ENCODE assay signal across 8 cellular contexts in genomic region chr22:36853407-36854099, GRCh38. TPM values are rescaled to one million over a fixed set of nuclear protein-coding genes. Genes with fewer than 3 reads are reported as not detected.
DNase-seq lines count a peak whose midpoint lies in the region; ATAC-seq and FAIRE-seq lines count a peak whose summit lies in the region.

No MANE protein-coding gene starts in this region.

- peak; percentile 82 for ATAC-seq in effector memory CD8-positive, alpha-beta T cell (replicated peaks)
- peak; percentile 88 for ATAC-seq in naive thymus-derived CD4-positive, alpha-beta T cell

- no peaks in the 10 kb centered on the region for H3K9me3 Mint-ChIP-seq in effector memory CD8-positive, alpha-beta T cell
- peaks cover 0 to 3% (median 0%) of the 10 kb centered on the region in 11 donors for H3K9me3 Mint-ChIP-seq in naive thymus-derived CD4-positive, alpha-beta T cell

- H3K4me1 Mint-ChIP-seq in effector memory CD8-positive, alpha-beta T cell (ENCODE audit: low read depth in 2 of 2): peaks cover 10 to 13% of the 10 kb centered on the region in 2 donors
- peaks cover 10 to 27% (median 19%) of the 10 kb centered on the region in 7 donors for H3K4me1 Mint-ChIP-seq in naive thymus-derived CD4-positive, alpha-beta T cell

- POLR2A ChIA-PET in naive thymus-derived CD4-positive, alpha-beta T cell (lab: Charles Lee): interaction anchor here (1.3 kb wide), 1 partner anchor 124 kb away, joined by 3 read pairs; no protein-coding TSS in a partner anchor

- CTCF ChIA-PET in naive thymus-derived CD4-positive, alpha-beta T cell (lab: Charles Lee): interaction anchor here (0.7 to 3.1 kb wide), 7 partner anchors 11 to 124 kb away, joined by 3 to 13 read pairs (median 4); no protein-coding TSS in a partner anchor

- FAIRE-seq in RCC 7860 (lab: Jason Lieb, UNC): no peak

- intact Hi-C loops in naive thymus-derived CD4-positive, alpha-beta T cell (cut with micrococcal nuclease): loop anchor here in 1 of 2 donors (10.0 kb wide), 1 partner anchor 341 kb away; no protein-coding TSS in a partner anchor

- H3K4me3 ChIP-seq in naive thymus-derived CD4-positive, alpha-beta T cell (ENCODE audit: low read length): no peak overlapping the region

- no peaks in the 10 kb centered on the region for H3K36me3 ChIP-seq in naive thymus-derived CD4-positive, alpha-beta T cell (ENCODE audit: control insufficient read depth in 2 of 3, insufficient read depth in 3 of 3, low read length in 3 of 3)

- DNase-seq in NCI-H82 (lab: John Stamatoyannopoulos, UW): peak; percentile 68
- no peak for DNase-seq in NCI-H82 treated with DMSO at 0.1 percent for 48 hours (lab: John Stamatoyannopoulos, UW; ENCODE audit: unreplicated experiment)
- DNase-seq in NCI-H446 treated with DMSO at 0.1 percent for 48 hours (lab: John Stamatoyannopoulos, UW): peak; percentile 3
- DNase-seq in activated CD4-positive, alpha-beta T cell treated with anti-CD3 and anti-CD28 coated beads, Interleukin-2, amount 50 U/mL, for 48 hours: peak; percentile 95 to 96
- DNase-seq in effector memory CD8-positive, alpha-beta T cell: peak; percentile 83 to 85 (median 84)
- DNase-seq in naive thymus-derived CD4-positive, alpha-beta T cell: peak; percentile 78 to 90 (median 87)
- DNase-seq in stimulated activated naive CD4-positive, alpha-beta T cell (lab: John Stamatoyannopoulos, UW): peak; percentile 73 to 89 (median 80)
- DNase-seq in RCC 7860 (ENCODE audit: low spot score): no peak

- H3K4me1 ChIP-seq in naive thymus-derived CD4-positive, alpha-beta T cell (ENCODE audit: control insufficient read depth in 2 of 2, insufficient read depth in 2 of 2, low read length in 2 of 2): peaks cover 0 to 15% of the 10 kb centered on the region in 2 donors

- peak overlapping the region; percentile 43 to 65 for H3K4me3 Mint-ChIP-seq in effector memory CD8-positive, alpha-beta T cell
- H3K4me3 Mint-ChIP-seq in naive thymus-derived CD4-positive, alpha-beta T cell: peak overlapping the region; percentile 57 to 83 (median 75)

- no peaks in the 10 kb centered on the region for H3K9me3 ChIP-seq in naive thymus-derived CD4-positive, alpha-beta T cell (ENCODE audit: control insufficient read depth in 2 of 3, low read length in 3 of 3)

- peaks cover 28 to 34% of the 10 kb centered on the region in 2 donors for H3K27me3 Mint-ChIP-seq in effector memory CD8-positive, alpha-beta T cell
- peaks cover 5 to 21% (median 10%) of the 10 kb centered on the region in 5 donors for H3K27me3 Mint-ChIP-seq in naive thymus-derived CD4-positive, alpha-beta T cell

- no peaks in the 10 kb centered on the region for H3K27me3 ChIP-seq in naive thymus-derived CD4-positive, alpha-beta T cell (ENCODE audit: control insufficient read depth in 2 of 2, insufficient read depth in 2 of 2, low read length in 2 of 2)

- no peak overlapping the region for H3K27ac ChIP-seq in naive thymus-derived CD4-positive, alpha-beta T cell (ENCODE audit: low read depth, low read length)

- peak overlapping the region in 1 of 2 donors; percentile 86 for H3K27ac Mint-ChIP-seq in effector memory CD8-positive, alpha-beta T cell
- peak overlapping the region; percentile 53 to 89 (median 87) for H3K27ac Mint-ChIP-seq in naive thymus-derived CD4-positive, alpha-beta T cell

- H3K36me3 Mint-ChIP-seq in effector memory CD8-positive, alpha-beta T cell (ENCODE audit: insufficient read depth): peaks cover 3% of the 10 kb centered on the region
- H3K36me3 Mint-ChIP-seq in naive thymus-derived CD4-positive, alpha-beta T cell: peaks cover 0 to 10% (median 0%) of the 10 kb centered on the region in 5 donors

RNA-seq across cellular contexts. Expression of gene NCF4, which starts 7.3 kb away (rescaled TPM):
- total RNA-seq in naive thymus-derived CD4-positive, alpha-beta T cell: 10 to 100 TPM in 2 of 5 experiments, 1 to 10 TPM in 3; 3.7 to 57.1 (median 7.8) TPM
- polyA plus RNA-seq in naive thymus-derived CD4-positive, alpha-beta T cell: 1 to 10 TPM in 1 of 2 donors, under 1 TPM in 1; 0.24 to 1.4 TPM

RNA-seq across cellular contexts. Expression of gene PVALB, which starts 36.7 kb away (rescaled TPM):
- not detected for total RNA-seq in naive thymus-derived CD4-positive, alpha-beta T cell
- polyA plus RNA-seq in naive thymus-derived CD4-positive, alpha-beta T cell: not detected

RNA-seq across cellular contexts. Expression of gene CSF2RB, which starts 59.9 kb away (rescaled TPM):
- 10 to 100 TPM in 3 of 5 experiments, under 1 TPM in 2; 0.57 to 95.0 (median 13.4) TPM for total RNA-seq in naive thymus-derived CD4-positive, alpha-beta T cell
- not detected for polyA plus RNA-seq in naive thymus-derived CD4-positive, alpha-beta T cell

Comparison
In these comparisons a context has a peak if more than half of its experiments do, and no peak if none do; other contexts are left out.
1. DNase-seq: peak in NCI-H82 (single experiment), NCI-H446 treated with DMSO at 0.1 percent for 48 hours (single experiment), activated CD4-positive, alpha-beta T cell treated with anti-CD3 and anti-CD28 coated beads, Interleukin-2, amount 50 U/mL, for 48 hours (2 of 2), effector memory CD8-positive, alpha-beta T cell (3 of 3), naive thymus-derived CD4-positive, alpha-beta T cell (9 of 9) and stimulated activated naive CD4-positive, alpha-beta T cell (6 of 6); none in NCI-H82 treated with DMSO at 0.1 percent for 48 hours (single experiment) and RCC 7860 (single experiment).